ENCODE assay signal across 17 cellular contexts in genomic region chr2:108367014-108367413, GRCh38. TPM values are rescaled to one million over a fixed set of nuclear protein-coding genes. Genes with fewer than 3 reads are reported as not detected.
DNase-seq lines count a peak whose midpoint lies in the region; ATAC-seq and TF ChIP-seq lines count a peak whose summit lies in the region.
"Had no signal": no experiment of that assay in that cellular context is flagged by ENCODE, and none has a peak within 500 bp of the region (broad histone marks: within the 10 kb centered on the region; RNA-seq: fewer than 3 reads in every experiment).

No MANE protein-coding gene starts in this region.

- no TSS peak for BruUV-seq in PC-3 (replicated peaks; lab: Mats Ljungman, UMichigan)

- CTCF ChIA-PET in PC-3 (lab: Charles Lee), result no interaction called here

- DNase-seq in PC-3, result peak; percentile 18
- peak; percentile 18 for DNase-seq in dermis blood vessel endothelial cell
- no peak for DNase-seq in osteocyte (ENCODE audit: extremely low spot score, unreplicated experiment)
- DNase-seq in mesenteric fat pad (ENCODE audit: low spot score), result no peak
- DNase-seq: BE2C; Caco-2; CD8-positive, alpha-beta T cell; DND-41; GDM1; GM23248 had no signal

- H3K27me3 Mint-ChIP-seq in osteocyte (ENCODE audit: unreplicated experiment), result no peaks in the 10 kb centered on the region

- no peaks in the 10 kb centered on the region for H3K9me2 ChIP-seq in PC-3 (replicated peaks; ENCODE audit: low read length)

- no peak overlapping the region for H2AFZ ChIP-seq in PC-3 (ENCODE audit: low read length)
- H2AFZ ChIP-seq: GM23248 had no signal

- no peak for TF ChIP-seq CTCF in C4-2B (conservative IDR thresholded peaks at IDR 0.05)
- no peak for TF ChIP-seq CTCF in PC-3 (conservative IDR thresholded peaks at IDR 0.05; ENCODE audit: low read depth, low read length)
- no peak for TF ChIP-seq CTCF in osteocyte (IDR thresholded peaks at IDR 0.05)

- H3K4me2 ChIP-seq in PC-3 (ENCODE audit: low read length), result no peak overlapping the region
- H3K4me2 ChIP-seq: A549 had no signal

- peaks cover 36% of the 10 kb centered on the region for H3K4me1 Mint-ChIP-seq in osteocyte (ENCODE audit: unreplicated experiment)

- no peaks in the 10 kb centered on the region for H3F3A ChIP-seq in PC-3 (ENCODE audit: low read length, unreplicated experiment)

- intact Hi-C loops in PC-3 (cut with micrococcal nuclease), result no loop called here

- no peaks in the 10 kb centered on the region for H3K36me3 Mint-ChIP-seq in osteocyte (ENCODE audit: unreplicated experiment)
- H3K36me3 Mint-ChIP-seq: CD14-positive monocyte; CD8-positive, alpha-beta T cell had no signal

- no peaks in the 10 kb centered on the region for H3K27me3 ChIP-seq in PC-3 (ENCODE audit: low read length)
- H3K27me3 ChIP-seq: BE2C had no signal

- H4K20me1 ChIP-seq in PC-3 (ENCODE audit: low read length), result no peaks in the 10 kb centered on the region

- H3K36me3 ChIP-seq in PC-3 (ENCODE audit: low read depth, low read length), result no peaks in the 10 kb centered on the region
- H3K36me3 ChIP-seq: BE2C had no signal

- H3K4me1 ChIP-seq in PC-3 (ENCODE audit: insufficient read depth, low read length), result peaks cover 27% of the 10 kb centered on the region
- H3K4me1 ChIP-seq: BE2C had no signal

- no peak overlapping the region for H3K4me3 Mint-ChIP-seq in osteocyte (ENCODE audit: unreplicated experiment)
- H3K4me3 Mint-ChIP-seq: CD14-positive monocyte; CD8-positive, alpha-beta T cell had no signal

- no peaks in the 10 kb centered on the region for H3K79me2 ChIP-seq in PC-3 (ENCODE audit: low read length)

- H3K9me3 ChIP-seq in PC-3 (ENCODE audit: low read length), result 0 out of 2 replicates have a peak, but pooled peaks cover 8% of the 10 kb centered on the region
- H3K9me3 ChIP-seq: BE2C had no signal

- H3K27ac ChIP-seq in C4-2B (0 out of 2 replicates have a peak overlapping the region, but pooled peaks have one; percentile 23), PC-3 (ENCODE audit: low read length) (no peak overlapping the region)
- H3K27ac ChIP-seq: GM23248, HL-60 had no signal

- H3K4me3 ChIP-seq in PC-3 (ENCODE audit: low read length), result no peak overlapping the region
- H3K4me3 ChIP-seq: A549, GM23248 had no signal

- peak overlapping the region; percentile 78 for H3K27ac Mint-ChIP-seq in osteocyte (ENCODE audit: unreplicated experiment)
- H3K27ac Mint-ChIP-seq: CD8-positive, alpha-beta T cell had no signal

- POLR2A ChIA-PET in PC-3 (lab: Charles Lee; ENCODE audit: unreplicated experiment), result no interaction called here

- no peaks in the 10 kb centered on the region for H3K9me3 Mint-ChIP-seq in osteocyte (ENCODE audit: unreplicated experiment)
- H3K9me3 Mint-ChIP-seq: CD8-positive, alpha-beta T cell had no signal

- no peak overlapping the region for H3K9ac ChIP-seq in PC-3 (ENCODE audit: low read length)
- H3K9ac ChIP-seq: GM23248 had no signal

- ATAC-seq in PC-3 (no peak), GM21390 (IDR thresholded peaks at IDR 0.05; ENCODE audit: unreplicated experiment) (no peak), GM18520 (IDR thresholded peaks at IDR 0.05; ENCODE audit: unreplicated experiment) (no peak)
- ATAC-seq: A549; CD8-positive, alpha-beta T cell; HCT116 had no signal

RNA-seq across cellular contexts. Expression of gene SULT1C4, which starts 10.7 kb away (rescaled TPM):
- total RNA-seq in PC-3 (2014; rRNA removed), result not detected in 2 replicates
- 76.7 and 136 TPM in 2 replicates for total RNA-seq in dermis blood vessel endothelial cell
- 6.0 and 7.0 TPM in 2 replicates for total RNA-seq in osteocyte
- 2.1 TPM for total RNA-seq in mesenteric fat pad
- total RNA-seq: CD8-positive, alpha-beta T cell; GM23248 had no signal

Comparison
In these comparisons a context has a peak if more than half of its experiments do, and no peak if none do; other contexts are left out.
1. DNase-seq: peak in PC-3 (single experiment) and dermis blood vessel endothelial cell (single experiment); none in osteocyte (single experiment) and mesenteric fat pad (single experiment).